19 cellular contexts compared by ENCODE assay signal in genomic region chr11:102437727-102438126, GRCh38. TPM values are rescaled to one million over a fixed set of nuclear protein-coding genes. Genes with fewer than 3 reads are reported as not detected.
DNase-seq lines count a peak whose midpoint lies in the region; ATAC-seq, FAIRE-seq and TF ChIP-seq lines count a peak whose summit lies in the region.
"Had no signal": no experiment of that assay in that cellular context is flagged by ENCODE, and none has a peak within 500 bp of the region (broad histone marks: within the 10 kb centered on the region; RNA-seq: fewer than 3 reads in every experiment).

No MANE protein-coding gene starts in this region.

- H3K27me3 ChIP-seq in IMR-90 (ENCODE audit: control insufficient read depth, insufficient read depth, low read length) = no peaks in the 10 kb centered on the region
- no peaks in the 10 kb centered on the region for H3K27me3 ChIP-seq in GM12878 (replicated peaks in 1 of 2; ENCODE audit: control insufficient read depth in 2 of 2, insufficient read depth in 2 of 2, low read length in 1 of 2)
- H3K27me3 ChIP-seq in neutrophil = no peaks in the 10 kb centered on the region

- in situ Hi-C loops in IMR-90 (cut with MboI; ENCODE audit: low sequenced_read_pairs) (no loop called here), GM12878 (cut with MboI) (no loop called here)

- H3K36me3 Mint-ChIP-seq in activated CD8-positive, alpha-beta T cell treated with anti-CD3 and anti-CD28 coated beads for 36 hours (ENCODE audit: low read depth) = peaks cover 81% of the 10 kb centered on the region
- peaks cover 88% of the 10 kb centered on the region for H3K36me3 Mint-ChIP-seq in activated CD8-positive, alpha-beta T cell treated with anti-CD3 and anti-CD28 coated beads, Interleukin-2, amount 10 ng/mL, durations not matched to agents 7 days and 5 days (ENCODE audit: low read depth)

- ATAC-seq in activated CD8-positive, alpha-beta T cell treated with anti-CD3 and anti-CD28 coated beads for 36 hours = no peak
- no peak for ATAC-seq in activated CD8-positive, alpha-beta T cell treated with anti-CD3 and anti-CD28 coated beads, Interleukin-2, amount 10 ng/mL, durations not matched to agents 7 days and 5 days
- ATAC-seq in IMR-90 (ENCODE audit: low read depth) (no peak), GM12878 (peak; percentile 21; the same call in 2 of the 3 replicates), esophagus mucosa (no peak)
- ATAC-seq: GM23338, K562 had no signal

- peak overlapping the region; percentile 69 for H3K27ac Mint-ChIP-seq in activated CD8-positive, alpha-beta T cell treated with anti-CD3 and anti-CD28 coated beads for 36 hours
- H3K27ac Mint-ChIP-seq in activated CD8-positive, alpha-beta T cell treated with anti-CD3 and anti-CD28 coated beads, Interleukin-2, amount 10 ng/mL, durations not matched to agents 7 days and 5 days = no peak overlapping the region
- H3K27ac Mint-ChIP-seq: GM23338 had no signal

- 0 out of 2 replicates have a peak overlapping the region, but pooled peaks have one; percentile 10 for H3K14ac ChIP-seq in IMR-90 (replicated peaks; ENCODE audit: low read depth, low read length)

- H3K9ac ChIP-seq in IMR-90 (ENCODE audit: low read depth, low read length) = no peak overlapping the region
- no peak overlapping the region for H3K9ac ChIP-seq in GM12878 (ENCODE audit: control insufficient read depth, insufficient read depth, low read length)

- DNase-seq in activated CD8-positive, alpha-beta T cell treated with anti-CD3 and anti-CD28 coated beads for 36 hours = no peak
- DNase-seq in activated CD8-positive, alpha-beta T cell treated with anti-CD3 and anti-CD28 coated beads, Interleukin-2, amount 10 ng/mL, durations not matched to agents 7 days and 5 days = no peak
- no peak for DNase-seq in IMR-90
- DNase-seq in GM12878 (ENCODE audit: low read depth, low spot score) = no peak
- DNase-seq in GM03348 (ENCODE audit: low spot score) = no peak
- DNase-seq in KG1 (lab: John Stamatoyannopoulos, UW) = no peak
- DNase-seq: C1 segment of cervical spinal cord, NCI-H1092, NCI-H187, NCI-H446, NCI-H748 treated with DMSO at 0.1 percent for 48 hours, PC-9 had no signal

- dilution Hi-C loops in IMR-90 (cut with HindIII; ENCODE audit: low sequenced_read_pairs, unreplicated experiment) = no loop called here

- H3K27me3 Mint-ChIP-seq in activated CD8-positive, alpha-beta T cell treated with anti-CD3 and anti-CD28 coated beads for 36 hours = no peaks in the 10 kb centered on the region
- no peaks in the 10 kb centered on the region for H3K27me3 Mint-ChIP-seq in activated CD8-positive, alpha-beta T cell treated with anti-CD3 and anti-CD28 coated beads, Interleukin-2, amount 10 ng/mL, durations not matched to agents 7 days and 5 days (ENCODE audit: low read depth)

- no peak overlapping the region for H4K91ac ChIP-seq in IMR-90 (ENCODE audit: insufficient read depth, low read depth, low read length)

- H3K4me1 ChIP-seq in IMR-90 (ENCODE audit: control insufficient read depth, insufficient read depth, low read length) (peaks cover 4% of the 10 kb centered on the region), GM12878 (ENCODE audit: control insufficient read depth, insufficient read depth, low read length) (no peaks in the 10 kb centered on the region; the same call in 1 of the 2 replicates), neutrophil (ENCODE audit: control insufficient read depth in 1 of 2, insufficient read depth in 1 of 2, low read depth in 1 of 2, low read length in 1 of 2) (peaks cover 0 to 4% of the 10 kb centered on the region in 2 experiments)

- SMC1A ChIA-PET in GM12878 (lab: Charles Lee; ENCODE audit: uncharacterized antibody, unreplicated experiment) = interaction anchor here (0.7 to 1.6 kb wide), 2 partner anchors 19 to 47 kb away, joined by 3 read pairs; no protein-coding TSS in a partner anchor

- H4K8ac ChIP-seq in IMR-90 (ENCODE audit: low read depth in 2 of 2, low read length in 2 of 2) = no peak overlapping the region

- no peak overlapping the region for H3K27ac ChIP-seq in IMR-90 (ENCODE audit: insufficient read depth, low read length)
- no peak overlapping the region for H3K27ac ChIP-seq in GM12878 (ENCODE audit: control insufficient read depth, insufficient read depth)
- peak overlapping the region; percentile 16 for H3K27ac ChIP-seq in neutrophil
- H3K27ac ChIP-seq: PC-9 had no signal

- H2BK20ac ChIP-seq in IMR-90 (ENCODE audit: low read depth, low read length) = no peak overlapping the region

- no peaks in the 10 kb centered on the region; the same call in none of the 2 replicates for H3K9me1 ChIP-seq in IMR-90 (ENCODE audit: insufficient read depth, low read length)

- intact Hi-C loops in activated CD8-positive, alpha-beta T cell treated with anti-CD3 and anti-CD28 coated beads for 36 hours (cut with micrococcal nuclease) = no loop called here
- intact Hi-C loops in IMR-90 (cut with micrococcal nuclease) = loop anchor here (5.0 kb wide), 1 partner anchor 40 kb away; no protein-coding TSS in a partner anchor
- intact Hi-C loops in GM12878 (cut with micrococcal nuclease; ENCODE audit: unreplicated experiment) = no loop called here

- POLR2A ChIA-PET in activated CD8-positive, alpha-beta T cell treated with anti-CD3 and anti-CD28 coated beads for 36 hours (lab: Charles Lee) = interaction anchor here (0.7 to 1.0 kb wide), 3 partner anchors 14 to 37 kb away, joined by 3 to 5 read pairs (median 4); no protein-coding TSS in a partner anchor
- POLR2A ChIA-PET in activated CD8-positive, alpha-beta T cell treated with anti-CD3 and anti-CD28 coated beads, Interleukin-2, amount 10 ng/mL, durations not matched to agents 7 days and 5 days (lab: Charles Lee) = no interaction called here
- POLR2A ChIA-PET in IMR-90 (lab: Charles Lee; ENCODE audit: unreplicated experiment) (no interaction called here), GM12878 (lab: Charles Lee) (no interaction called here)

- H3K9me3 ChIP-seq in IMR-90 (ENCODE audit: control insufficient read depth, insufficient read depth, low read length) (no peaks in the 10 kb centered on the region), GM12878 (replicated peaks; ENCODE audit: control insufficient read depth, insufficient read depth, low read length) (peaks cover 22% of the 10 kb centered on the region), neutrophil (no peaks in the 10 kb centered on the region)

- no peak overlapping the region for H3K18ac ChIP-seq in IMR-90 (ENCODE audit: low read depth, low read length)

- TF ChIP-seq POLR2A in IMR-90 (IDR thresholded peaks at IDR 0.05; ENCODE audit: low read depth, low read length) (no peak), GM12878 (IDR thresholded peaks at IDR 0.05; ENCODE audit: low read depth, low read length) (no peak)

- WGBS in IMR-90 (ENCODE audit: extremely low coverage in 2 of 2, insufficient read length in 1 of 2), 2 experiments = no CpG with 5 or more reads among the region's 2 CpGs
- 82% methylated on average over 2 of the region's 2 CpGs for WGBS in GM12878 (ENCODE audit: insufficient coverage, insufficient replicate concordance, low lambda C conversion rate, missing lambda C conversion rate)

- no peak overlapping the region for H2BK15ac ChIP-seq in IMR-90 (ENCODE audit: low read depth, low read length)

- no peak overlapping the region for H2BK120ac ChIP-seq in IMR-90 (ENCODE audit: low read depth, low read length)

- H3K4me3 ChIP-seq in IMR-90 (ENCODE audit: insufficient read depth, low read depth, low read length) (no peak overlapping the region), GM12878 (no peak overlapping the region), neutrophil (ENCODE audit: low read depth in 1 of 2, low read length in 1 of 2) (no peak overlapping the region)
- H3K4me3 ChIP-seq: GM23338, K562, PC-9 had no signal

- no TSS peak for BruUV-seq in IMR-90 (replicated peaks; lab: Mats Ljungman, UMichigan)
- TSS peak; percentile 18 for BruUV-seq in GM12878 (replicated peaks; lab: Mats Ljungman, UMichigan)

- TF ChIP-seq RAD21 in IMR-90 (IDR thresholded peaks at IDR 0.05; ENCODE audit: low read length) (no peak), GM12878 (IDR thresholded peaks at IDR 0.05; ENCODE audit: insufficient read depth, low read depth, low read length) (no peak)

- no peak overlapping the region for H3K23ac ChIP-seq in IMR-90 (ENCODE audit: low read depth, low read length)

- H3K79me2 ChIP-seq in GM12878 (ENCODE audit: control insufficient read depth, insufficient read depth, low read length) = peaks cover 13% of the 10 kb centered on the region

- CTCF ChIA-PET in activated CD8-positive, alpha-beta T cell treated with anti-CD3 and anti-CD28 coated beads for 36 hours (lab: Charles Lee) = no interaction called here
- CTCF ChIA-PET in activated CD8-positive, alpha-beta T cell treated with anti-CD3 and anti-CD28 coated beads, Interleukin-2, amount 10 ng/mL, durations not matched to agents 7 days and 5 days (lab: Charles Lee) = no interaction called here
- CTCF ChIA-PET in IMR-90 (lab: Yijun Ruan, JAX) = no interaction called here
- CTCF ChIA-PET in GM12878 (lab: Yijun Ruan, JAX) = interaction anchor here (1.1 kb wide), 1 partner anchor 19 kb away, joined by 3 read pairs; no protein-coding TSS in a partner anchor

- no peak overlapping the region for H2AK9ac ChIP-seq in IMR-90 (replicated peaks; ENCODE audit: low read depth, low read length, poor library complexity)

- peaks cover under 1% of the 10 kb centered on the region for H3K36me3 ChIP-seq in IMR-90 (ENCODE audit: control insufficient read depth, insufficient read depth, low read length)
- H3K36me3 ChIP-seq in GM12878 (ENCODE audit: control insufficient read depth in 2 of 2, insufficient read depth in 2 of 2, low read length in 1 of 2) = peaks cover 2 to 4% of the 10 kb centered on the region in 2 experiments; a peak in 3 of 4 replicates
- H3K36me3 ChIP-seq in neutrophil = no peaks in the 10 kb centered on the region

- no peak for TF ChIP-seq CTCF in activated CD8-positive, alpha-beta T cell treated with anti-CD3 and anti-CD28 coated beads for 36 hours (IDR thresholded peaks at IDR 0.05)
- no peak for TF ChIP-seq CTCF in IMR-90 (conservative IDR thresholded peaks at IDR 0.05; ENCODE audit: low read depth, low read length)
- TF ChIP-seq CTCF in GM12878 (IDR thresholded peaks at IDR 0.05 in 2 of 3, conservative IDR thresholded peaks at IDR 0.05 in 1 of 3; ENCODE audit: control insufficient read depth in 2 of 3, extremely low read depth in 1 of 3, insufficient read depth in 1 of 3, low read depth in 3 of 3, low read length in 3 of 3) = no peak
- TF ChIP-seq CTCF in neutrophil (IDR thresholded peaks at IDR 0.05) = no peak

- H3K4ac ChIP-seq in IMR-90 (ENCODE audit: low read depth, low read length) = no peak overlapping the region

- no peak overlapping the region for H2AK5ac ChIP-seq in IMR-90 (ENCODE audit: low read depth, low read length)

- H3K4me1 Mint-ChIP-seq in activated CD8-positive, alpha-beta T cell treated with anti-CD3 and anti-CD28 coated beads for 36 hours (ENCODE audit: low read depth) = peaks cover 90% of the 10 kb centered on the region
- peaks cover 77% of the 10 kb centered on the region for H3K4me1 Mint-ChIP-seq in activated CD8-positive, alpha-beta T cell treated with anti-CD3 and anti-CD28 coated beads, Interleukin-2, amount 10 ng/mL, durations not matched to agents 7 days and 5 days (ENCODE audit: low read depth)

- H4K20me1 ChIP-seq in IMR-90 (ENCODE audit: insufficient read depth, low read length) = no peaks in the 10 kb centered on the region
- no peaks in the 10 kb centered on the region for H4K20me1 ChIP-seq in GM12878 (ENCODE audit: control insufficient read depth, insufficient read depth)

- H3K4me2 ChIP-seq in IMR-90 (ENCODE audit: low read depth, low read length) (no peak overlapping the region), GM12878 (ENCODE audit: control insufficient read depth, insufficient read depth) (no peak overlapping the region)
- H3K4me2 ChIP-seq: GM23338, PC-9 had no signal

- 0 out of 2 replicates have a peak overlapping the region, but pooled peaks have one; percentile 8 for H4K5ac ChIP-seq in IMR-90 (ENCODE audit: low read depth, low read length)

- H3K4me3 Mint-ChIP-seq in activated CD8-positive, alpha-beta T cell treated with anti-CD3 and anti-CD28 coated beads for 36 hours = no peak overlapping the region
- H3K4me3 Mint-ChIP-seq in activated CD8-positive, alpha-beta T cell treated with anti-CD3 and anti-CD28 coated beads, Interleukin-2, amount 10 ng/mL, durations not matched to agents 7 days and 5 days = no peak overlapping the region
- H3K4me3 Mint-ChIP-seq: GM23338 had no signal

- H3K79me1 ChIP-seq in IMR-90 (ENCODE audit: low read depth in 1 of 2, low read length in 2 of 2) = peaks cover 17 to 49% of the 10 kb centered on the region in 2 experiments; a peak in 3 of 4 replicates

- no peak overlapping the region for H3K56ac ChIP-seq in IMR-90 (ENCODE audit: extremely low read depth, insufficient read depth, low read length)

- RAD21 ChIA-PET in GM12878 (lab: Charles Lee; ENCODE audit: unreplicated experiment) = no interaction called here

- FAIRE-seq in GM12878 (lab: Jason Lieb, UNC) = no peak
- FAIRE-seq: A204.1, G401.6, HTR-8/SVneo, K562 had no signal

- no peak for TF ChIP-seq EP300 in GM12878 (IDR thresholded peaks at IDR 0.05; ENCODE audit: borderline replicate concordance in 1 of 2, control insufficient read depth in 1 of 2, low read depth in 2 of 2, low read length in 2 of 2)

- no peak overlapping the region for H2AFZ ChIP-seq in IMR-90 (replicated peaks; ENCODE audit: low read length, poor library complexity)
- no peak overlapping the region for H2AFZ ChIP-seq in GM12878 (ENCODE audit: control insufficient read depth, low read depth, low read length)
- H2AFZ ChIP-seq: GM23338, PC-9 had no signal

- peaks cover 20% of the 10 kb centered on the region for H3K9me3 Mint-ChIP-seq in activated CD8-positive, alpha-beta T cell treated with anti-CD3 and anti-CD28 coated beads for 36 hours
- H3K9me3 Mint-ChIP-seq in activated CD8-positive, alpha-beta T cell treated with anti-CD3 and anti-CD28 coated beads, Interleukin-2, amount 10 ng/mL, durations not matched to agents 7 days and 5 days (ENCODE audit: insufficient read depth) = peaks cover 32% of the 10 kb centered on the region

- no peak overlapping the region for H2BK5ac ChIP-seq in IMR-90 (ENCODE audit: low read depth, low read length, poor library complexity, severe bottlenecking)

RNA-seq across cellular contexts. Expression of gene TMEM123, which starts 14.8 kb away (rescaled TPM):
- 100 to 1,000 TPM; 234 to 235 TPM for total RNA-seq in activated CD8-positive, alpha-beta T cell treated with anti-CD3 and anti-CD28 coated beads for 36 hours
- 100 to 1,000 TPM; 434 to 461 TPM for total RNA-seq in activated CD8-positive, alpha-beta T cell treated with anti-CD3 and anti-CD28 coated beads, Interleukin-2, amount 10 ng/mL, durations not matched to agents 7 days and 5 days
- total RNA-seq in IMR-90 (2012; rRNA removed) (127 and 138 TPM in 2 replicates), GM12878 (2014; rRNA removed) (90.4 and 104 TPM in 2 replicates), GM12878 (2014; rRNA removed; fragmentation: Illumina TruSeq; extraction: Trizol) (220 and 240 TPM in 2 replicates), GM12878 (2021) (124 and 146 TPM in 2 replicates), esophagus mucosa (131 TPM)
- polyA plus RNA-seq in IMR-90 (2012; rRNA removed) (96.9 and 191 TPM in 2 replicates), GM12878 (2011; rRNA removed) (667 and 744 TPM in 2 replicates), GM12878 (2014; fragmentation: Illumina TruSeq; extraction: Trizol) (152 and 245 TPM in 2 replicates), GM12878 (2014; fragmentation: Nextera tagmentation; extraction: Ambion mirVana) (10 to 100 TPM; 35.1 to 48.8 TPM), GM12878 (2014; rRNA removed) (62.9 and 73.9 TPM in 2 replicates), GM12878 (2016; fragmentation: Nextera tagmentation; extraction: Ambion mirVana) (100 to 1,000 TPM; 122 to 124 TPM)
- polyA plus RNA-seq in IMR-90 (2012; cell fraction: cytosol; rRNA removed) = 27.3 and 34.3 TPM in 2 replicates
- 5.9 and 19.4 TPM in 2 replicates for polyA plus RNA-seq in IMR-90 (2012; cell fraction: nucleus; rRNA removed; ENCODE audit: low replicate concordance)
- total RNA-seq in GM12878 (2013; cell fraction: nucleolus; rRNA removed) = 122 and 125 TPM in 2 replicates
- polyA plus RNA-seq in GM12878 (2011; ENCODE audit: low read depth) = 60.0 TPM
- 89.5 and 235 TPM in 2 replicates for polyA plus RNA-seq in GM12878 (2011; cell fraction: cytosol; rRNA removed)
- polyA plus RNA-seq in GM12878 (2011; cell fraction: nucleus; rRNA removed) = 48.4 and 94.5 TPM in 2 replicates
- polyA plus RNA-seq in GM12878 (2012) = 77.6 and 83.1 TPM in 2 replicates
- 234 and 661 TPM in 2 replicates for polyA minus RNA-seq in GM12878 (2011; rRNA and poly(A)+ RNA removed)
- 119 and 168 TPM in 2 replicates for polyA minus RNA-seq in GM12878 (2011; cell fraction: cytosol; rRNA and poly(A)+ RNA removed)
- 56.7 and 58.8 TPM in 2 replicates for polyA minus RNA-seq in GM12878 (2011; cell fraction: nucleus; rRNA and poly(A)+ RNA removed)
